In the genomic region with DNA sequence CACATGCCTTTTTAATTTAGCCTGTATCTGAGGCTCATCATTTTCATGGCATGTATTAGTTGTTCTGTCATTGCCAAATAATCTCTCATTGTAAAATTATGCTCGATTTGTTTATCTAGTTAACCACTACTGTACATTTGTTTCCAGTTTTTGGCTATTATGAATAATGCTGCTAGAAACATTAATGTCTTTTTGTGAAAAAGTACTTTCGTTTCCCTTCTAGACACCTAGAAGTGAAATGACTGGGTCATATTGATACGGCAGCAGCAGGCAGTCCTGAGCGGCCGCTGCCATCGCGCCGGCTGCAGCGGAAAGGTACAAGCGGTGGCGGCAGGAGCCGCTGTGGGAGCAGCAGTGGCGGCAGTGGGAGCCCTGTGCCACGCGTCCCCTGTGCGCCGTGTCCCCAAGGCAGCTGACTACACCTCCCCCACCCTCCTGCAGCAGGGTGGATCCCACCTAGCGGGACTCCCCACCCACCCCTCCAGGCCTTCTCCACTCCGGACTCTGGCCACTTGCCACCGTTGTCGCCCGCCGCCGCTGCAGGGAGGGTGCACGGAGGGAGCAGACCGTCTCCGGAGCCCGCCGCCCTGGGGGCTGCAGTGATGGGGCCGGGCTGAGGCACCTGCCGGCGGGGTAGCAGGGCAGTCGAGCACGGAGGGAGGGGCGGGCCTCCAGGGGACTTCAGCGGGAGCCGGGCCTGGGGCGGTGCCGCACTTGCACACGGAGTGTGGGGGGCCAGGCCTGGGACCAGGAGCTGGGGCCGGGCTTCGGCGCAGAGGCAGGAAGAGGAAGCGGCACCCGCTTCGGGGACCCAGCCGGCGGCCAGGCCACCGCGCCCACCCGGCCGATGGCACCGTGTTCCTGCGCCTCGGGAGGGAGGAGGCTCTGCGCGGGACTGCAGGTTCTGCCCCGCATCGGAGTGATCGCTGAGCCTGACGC, we compare ENCODE assay signal across 8 cellular contexts.
DNase-seq lines count a peak whose midpoint lies in the region; ATAC-seq and TF ChIP-seq lines count a peak whose summit lies in the region.

No MANE protein-coding gene starts in this region.

- TF ChIP-seq EP300 in tibial nerve (IDR thresholded peaks at IDR 0.05): no peak

- WGBS in mesendoderm (ENCODE audit: extremely low coverage, insufficient coverage, low lambda C conversion rate): no CpG with 5 or more reads among the region's 61 CpGs
- WGBS in tibial nerve, 2 donors: 1% methylated on average over 32 to 33 of the region's 61 CpGs

- H3K27me3 ChIP-seq in RWPE2 (ENCODE audit: insufficient read depth, poor library complexity, severe bottlenecking): peaks cover 3% of the 10 kb centered on the region
- H3K27me3 ChIP-seq in effector memory CD4-positive, alpha-beta T cell (replicated peaks; ENCODE audit: control insufficient read depth, insufficient read depth, low read length, poor library complexity, severe bottlenecking): no peaks in the 10 kb centered on the region
- no peaks in the 10 kb centered on the region for H3K27me3 ChIP-seq in mesendoderm (ENCODE audit: insufficient read depth, low read length, poor library complexity)
- H3K27me3 ChIP-seq in tibial nerve: peaks cover 0 to 25% of the 10 kb centered on the region in 2 donors

- H3K56ac ChIP-seq in mesendoderm (ENCODE audit: low read length): peak overlapping the region; percentile 84

- TF ChIP-seq CTCF in RWPE2 (IDR thresholded peaks at IDR 0.05; ENCODE audit: poor library complexity, severe bottlenecking): peak; percentile 19
- no peak for TF ChIP-seq CTCF in tibial nerve (IDR thresholded peaks at IDR 0.05)

- H3K9me3 ChIP-seq in RWPE2 (ENCODE audit: severe bottlenecking) (no peaks in the 10 kb centered on the region), tibial nerve (no peaks in the 10 kb centered on the region)
- no peaks in the 10 kb centered on the region for H3K9me3 ChIP-seq in effector memory CD4-positive, alpha-beta T cell (ENCODE audit: control insufficient read depth, low read length)

- peak overlapping the region; percentile 27 for H3K4ac ChIP-seq in mesendoderm (ENCODE audit: low read depth, low read length)

- H3K27ac ChIP-seq in RWPE2 (ENCODE audit: poor library complexity, severe bottlenecking) (no peak overlapping the region), mesendoderm (ENCODE audit: low read depth, low read length) (no peak overlapping the region), tibial nerve (peak overlapping the region in 1 of 4 donors; percentile 46)
- H3K27ac ChIP-seq in effector memory CD4-positive, alpha-beta T cell (ENCODE audit: insufficient read depth, low read length, poor library complexity, severe bottlenecking): no peak overlapping the region

- peak; percentile 82 for DNase-seq in DMS53 (lab: John Stamatoyannopoulos, UW)
- no peak for DNase-seq in RWPE2 (ENCODE audit: low spot score)
- no peak for DNase-seq in effector memory CD4-positive, alpha-beta T cell
- peak; percentile 51 for DNase-seq in mesendoderm
- no peak for DNase-seq in tibial nerve (ENCODE audit: low spot score in 2 of 2)
- no peak for DNase-seq in NK-92 (lab: John Stamatoyannopoulos, UW; ENCODE audit: unreplicated experiment)

- no peak for TF ChIP-seq POLR2A in tibial nerve (IDR thresholded peaks at IDR 0.05)

- H2BK5ac ChIP-seq in mesendoderm (ENCODE audit: low read length): no peak overlapping the region

- H3K4me2 ChIP-seq in mesendoderm (ENCODE audit: low read length): peak overlapping the region; percentile 62

- H3K4me1 ChIP-seq in RWPE2 (ENCODE audit: insufficient read depth, poor library complexity, severe bottlenecking): no peaks in the 10 kb centered on the region
- H3K4me1 ChIP-seq in effector memory CD4-positive, alpha-beta T cell (ENCODE audit: control insufficient read depth, insufficient read depth, low read length, poor library complexity, severe bottlenecking): no peaks in the 10 kb centered on the region
- no peaks in the 10 kb centered on the region for H3K4me1 ChIP-seq in mesendoderm (ENCODE audit: control insufficient read depth, low read depth, low read length)
- H3K4me1 ChIP-seq in tibial nerve: peaks cover 0 to 15% (median 9%) of the 10 kb centered on the region in 4 donors

- ATAC-seq in GM19452 (IDR thresholded peaks at IDR 0.05; ENCODE audit: unreplicated experiment) (peak; percentile 82), HG03378 (IDR thresholded peaks at IDR 0.05; ENCODE audit: unreplicated experiment) (peak; percentile 92), RWPE2 (ENCODE audit: low read depth) (peak; percentile 66)

- peak overlapping the region; percentile 54 for H3K9ac ChIP-seq in mesendoderm (ENCODE audit: low read length)

- H3K79me2 ChIP-seq in mesendoderm (ENCODE audit: control insufficient read depth, insufficient read depth, low read length): no peaks in the 10 kb centered on the region

- H4K5ac ChIP-seq in mesendoderm (ENCODE audit: low read length): no peak overlapping the region

- H3K4me3 ChIP-seq in RWPE2 (ENCODE audit: severe bottlenecking): peak overlapping the region; percentile 35
- H3K4me3 ChIP-seq in effector memory CD4-positive, alpha-beta T cell (ENCODE audit: insufficient read depth, low read depth, low read length, poor library complexity, severe bottlenecking): peak overlapping the region; percentile 22
- H3K4me3 ChIP-seq in mesendoderm (ENCODE audit: low read length): peak overlapping the region; percentile 25
- peak overlapping the region; percentile 22 to 58 (median 46) for H3K4me3 ChIP-seq in tibial nerve

- H3K79me1 ChIP-seq in mesendoderm (ENCODE audit: low read length): no peaks in the 10 kb centered on the region

- no peak overlapping the region for H4K8ac ChIP-seq in mesendoderm (ENCODE audit: low read depth, low read length)

- no peak overlapping the region for H3K23ac ChIP-seq in mesendoderm (ENCODE audit: low read length)

- no peak overlapping the region for H2BK120ac ChIP-seq in mesendoderm (ENCODE audit: low read depth, low read length)

- H2BK15ac ChIP-seq in mesendoderm (replicated peaks; ENCODE audit: low read depth): no peak overlapping the region

- H3K36me3 ChIP-seq in RWPE2 (ENCODE audit: low read depth): no peaks in the 10 kb centered on the region
- no peaks in the 10 kb centered on the region for H3K36me3 ChIP-seq in effector memory CD4-positive, alpha-beta T cell (ENCODE audit: control insufficient read depth, insufficient read depth, low read length)
- H3K36me3 ChIP-seq in mesendoderm (ENCODE audit: control insufficient read depth, insufficient read depth, low read length): no peaks in the 10 kb centered on the region
- H3K36me3 ChIP-seq in tibial nerve: no peaks in the 10 kb centered on the region

- no peak overlapping the region for H2AK5ac ChIP-seq in mesendoderm (ENCODE audit: low read length)

- no peak overlapping the region for H3K18ac ChIP-seq in mesendoderm (ENCODE audit: low read length)

Comparison
In these comparisons a context has a peak if more than half of its experiments do, and no peak if none do; other contexts are left out.
1. DNase-seq: peak in DMS53 (single experiment) and mesendoderm (single experiment); none in RWPE2 (single experiment), effector memory CD4-positive, alpha-beta T cell (0 of 3), tibial nerve (0 of 2) and NK-92 (single experiment).
2. Peak in every context shown above with its lines, with median percentiles within 50 percentile points of each other: ATAC-seq and H3K4me3 ChIP-seq.